1 cellular context compared by ENCODE assay signal in genomic region chr20:46916244-46916603, GRCh38.
TF ChIP-seq lines count a peak whose summit lies in the region.

No MANE protein-coding gene starts in this region.

TF ChIP-seq in HepG2, 621 proteins besides CTCF, POLR2A, EP300 and RAD21:
- TF ChIP-seq LCORL (IDR thresholded peaks at IDR 0.05) = 0 out of 2 replicates have a peak, but pooled peaks have one; percentile 15
- no peak for TF ChIP-seq LCORL (CRISPR knock-in tag; IDR thresholded peaks at IDR 0.05)
- no peak for TF ChIP-seq CENPT (CRISPR knock-in tag; IDR thresholded peaks at IDR 0.05; ENCODE audit: low read depth)
- 0 out of 2 replicates have a peak, but pooled peaks have one; percentile 49 for TF ChIP-seq NBN (conservative IDR thresholded peaks at IDR 0.05)
- TF ChIP-seq ZNF781 (CRISPR knock-in tag; IDR thresholded peaks at IDR 0.05; ENCODE audit: borderline replicate concordance, not compliant biosample characterization) = no peak
- TF ChIP-seq ZNF232 (CRISPR knock-in tag; IDR thresholded peaks at IDR 0.05; ENCODE audit: borderline replicate concordance) = no peak
- TF ChIP-seq ZFP1 (CRISPR knock-in tag; IDR thresholded peaks at IDR 0.05) = no peak
